ENCODE assay signal across 1 cellular context in genomic region chr12:100141998-100142850, GRCh38.
A peak's percentile ranks its signal among the peaks of the same experiment; 100 is the strongest.
TF ChIP-seq lines count a peak whose summit lies in the region.

No MANE protein-coding gene starts in this region.

TF ChIP-seq in H1, 55 proteins besides CTCF, POLR2A, EP300 and RAD21:
- peak; percentile 91 for TF ChIP-seq ASH2L (IDR thresholded peaks at IDR 0.05; ENCODE audit: low read length)
- TF ChIP-seq TBP (IDR thresholded peaks at IDR 0.05; ENCODE audit: low read depth, low read length) = peak; percentile 81
- TF ChIP-seq, protein P1, sequence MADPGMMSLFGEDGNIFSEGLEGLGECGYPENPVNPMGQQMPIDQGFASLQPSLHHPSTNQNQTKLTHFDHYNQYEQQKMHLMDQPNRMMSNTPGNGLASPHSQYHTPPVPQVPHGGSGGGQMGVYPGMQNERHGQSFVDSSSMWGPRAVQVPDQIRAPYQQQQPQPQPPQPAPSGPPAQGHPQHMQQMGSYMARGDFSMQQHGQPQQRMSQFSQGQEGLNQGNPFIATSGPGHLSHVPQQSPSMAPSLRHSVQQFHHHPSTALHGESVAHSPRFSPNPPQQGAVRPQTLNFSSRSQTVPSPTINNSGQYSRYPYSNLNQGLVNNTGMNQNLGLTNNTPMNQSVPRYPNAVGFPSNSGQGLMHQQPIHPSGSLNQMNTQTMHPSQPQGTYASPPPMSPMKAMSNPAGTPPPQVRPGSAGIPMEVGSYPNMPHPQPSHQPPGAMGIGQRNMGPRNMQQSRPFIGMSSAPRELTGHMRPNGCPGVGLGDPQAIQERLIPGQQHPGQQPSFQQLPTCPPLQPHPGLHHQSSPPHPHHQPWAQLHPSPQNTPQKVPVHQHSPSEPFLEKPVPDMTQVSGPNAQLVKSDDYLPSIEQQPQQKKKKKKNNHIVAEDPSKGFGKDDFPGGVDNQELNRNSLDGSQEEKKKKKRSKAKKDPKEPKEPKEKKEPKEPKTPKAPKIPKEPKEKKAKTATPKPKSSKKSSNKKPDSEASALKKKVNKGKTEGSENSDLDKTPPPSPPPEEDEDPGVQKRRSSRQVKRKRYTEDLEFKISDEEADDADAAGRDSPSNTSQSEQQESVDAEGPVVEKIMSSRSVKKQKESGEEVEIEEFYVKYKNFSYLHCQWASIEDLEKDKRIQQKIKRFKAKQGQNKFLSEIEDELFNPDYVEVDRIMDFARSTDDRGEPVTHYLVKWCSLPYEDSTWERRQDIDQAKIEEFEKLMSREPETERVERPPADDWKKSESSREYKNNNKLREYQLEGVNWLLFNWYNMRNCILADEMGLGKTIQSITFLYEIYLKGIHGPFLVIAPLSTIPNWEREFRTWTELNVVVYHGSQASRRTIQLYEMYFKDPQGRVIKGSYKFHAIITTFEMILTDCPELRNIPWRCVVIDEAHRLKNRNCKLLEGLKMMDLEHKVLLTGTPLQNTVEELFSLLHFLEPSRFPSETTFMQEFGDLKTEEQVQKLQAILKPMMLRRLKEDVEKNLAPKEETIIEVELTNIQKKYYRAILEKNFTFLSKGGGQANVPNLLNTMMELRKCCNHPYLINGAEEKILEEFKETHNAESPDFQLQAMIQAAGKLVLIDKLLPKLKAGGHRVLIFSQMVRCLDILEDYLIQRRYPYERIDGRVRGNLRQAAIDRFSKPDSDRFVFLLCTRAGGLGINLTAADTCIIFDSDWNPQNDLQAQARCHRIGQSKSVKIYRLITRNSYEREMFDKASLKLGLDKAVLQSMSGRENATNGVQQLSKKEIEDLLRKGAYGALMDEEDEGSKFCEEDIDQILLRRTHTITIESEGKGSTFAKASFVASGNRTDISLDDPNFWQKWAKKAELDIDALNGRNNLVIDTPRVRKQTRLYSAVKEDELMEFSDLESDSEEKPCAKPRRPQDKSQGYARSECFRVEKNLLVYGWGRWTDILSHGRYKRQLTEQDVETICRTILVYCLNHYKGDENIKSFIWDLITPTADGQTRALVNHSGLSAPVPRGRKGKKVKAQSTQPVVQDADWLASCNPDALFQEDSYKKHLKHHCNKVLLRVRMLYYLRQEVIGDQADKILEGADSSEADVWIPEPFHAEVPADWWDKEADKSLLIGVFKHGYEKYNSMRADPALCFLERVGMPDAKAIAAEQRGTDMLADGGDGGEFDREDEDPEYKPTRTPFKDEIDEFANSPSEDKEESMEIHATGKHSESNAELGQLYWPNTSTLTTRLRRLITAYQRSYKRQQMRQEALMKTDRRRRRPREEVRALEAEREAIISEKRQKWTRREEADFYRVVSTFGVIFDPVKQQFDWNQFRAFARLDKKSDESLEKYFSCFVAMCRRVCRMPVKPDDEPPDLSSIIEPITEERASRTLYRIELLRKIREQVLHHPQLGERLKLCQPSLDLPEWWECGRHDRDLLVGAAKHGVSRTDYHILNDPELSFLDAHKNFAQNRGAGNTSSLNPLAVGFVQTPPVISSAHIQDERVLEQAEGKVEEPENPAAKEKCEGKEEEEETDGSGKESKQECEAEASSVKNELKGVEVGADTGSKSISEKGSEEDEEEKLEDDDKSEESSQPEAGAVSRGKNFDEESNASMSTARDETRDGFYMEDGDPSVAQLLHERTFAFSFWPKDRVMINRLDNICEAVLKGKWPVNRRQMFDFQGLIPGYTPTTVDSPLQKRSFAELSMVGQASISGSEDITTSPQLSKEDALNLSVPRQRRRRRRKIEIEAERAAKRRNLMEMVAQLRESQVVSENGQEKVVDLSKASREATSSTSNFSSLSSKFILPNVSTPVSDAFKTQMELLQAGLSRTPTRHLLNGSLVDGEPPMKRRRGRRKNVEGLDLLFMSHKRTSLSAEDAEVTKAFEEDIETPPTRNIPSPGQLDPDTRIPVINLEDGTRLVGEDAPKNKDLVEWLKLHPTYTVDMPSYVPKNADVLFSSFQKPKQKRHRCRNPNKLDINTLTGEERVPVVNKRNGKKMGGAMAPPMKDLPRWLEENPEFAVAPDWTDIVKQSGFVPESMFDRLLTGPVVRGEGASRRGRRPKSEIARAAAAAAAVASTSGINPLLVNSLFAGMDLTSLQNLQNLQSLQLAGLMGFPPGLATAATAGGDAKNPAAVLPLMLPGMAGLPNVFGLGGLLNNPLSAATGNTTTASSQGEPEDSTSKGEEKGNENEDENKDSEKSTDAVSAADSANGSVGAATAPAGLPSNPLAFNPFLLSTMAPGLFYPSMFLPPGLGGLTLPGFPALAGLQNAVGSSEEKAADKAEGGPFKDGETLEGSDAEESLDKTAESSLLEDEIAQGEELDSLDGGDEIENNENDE (IDR thresholded peaks at IDR 0.05; ENCODE audit: insufficient replicate concordance, low read length) = no peak
- TF ChIP-seq CHD2 (IDR thresholded peaks at IDR 0.05; ENCODE audit: low read length) = no peak
- TF ChIP-seq TAF7 (optimal IDR thresholded peaks at IDR 0.05; ENCODE audit: borderline replicate concordance, low read depth, low read length) = peak; percentile 88
- peak; percentile 100 for TF ChIP-seq PHF8 (conservative IDR thresholded peaks at IDR 0.05; ENCODE audit: low read depth, low read length)
- peak; percentile 30; the same call in 1 of the 2 replicates for TF ChIP-seq CREB1 (IDR thresholded peaks at IDR 0.05)
- peak; percentile 44; the same call in 1 of the 2 replicates for TF ChIP-seq KDM5A (IDR thresholded peaks at IDR 0.05; ENCODE audit: low read length)
- peak; percentile 93 for TF ChIP-seq RBBP5 (IDR thresholded peaks at IDR 0.05; ENCODE audit: borderline replicate concordance, low read depth, low read length)
- TF ChIP-seq SP4 (IDR thresholded peaks at IDR 0.05; ENCODE audit: low read length) = 0 out of 2 replicates have a peak, but pooled peaks have one; percentile 19
- peak; percentile 86; the same call in 1 of the 2 replicates for TF ChIP-seq POLR2AphosphoS5 (IDR thresholded peaks at IDR 0.05; ENCODE audit: low read depth, low read length)
- TF ChIP-seq HDAC2 (IDR thresholded peaks at IDR 0.05; ENCODE audit: borderline replicate concordance in 1 of 2, low read depth in 2 of 2, low read length in 2 of 2) = peak; percentile 31 to 38; a peak in 1 of 4 replicates
- peak; percentile 95 for TF ChIP-seq YY1 (IDR thresholded peaks at IDR 0.05; ENCODE audit: low read depth, low read length)
- TF ChIP-seq, protein P2, sequence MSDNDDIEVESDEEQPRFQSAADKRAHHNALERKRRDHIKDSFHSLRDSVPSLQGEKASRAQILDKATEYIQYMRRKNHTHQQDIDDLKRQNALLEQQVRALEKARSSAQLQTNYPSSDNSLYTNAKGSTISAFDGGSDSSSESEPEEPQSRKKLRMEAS (IDR thresholded peaks at IDR 0.05) = 0 out of 2 replicates have a peak, but pooled peaks have one; percentile 15
- peak; percentile 93 for TF ChIP-seq TAF1 (IDR thresholded peaks at IDR 0.05; ENCODE audit: low read depth, low read length)
- TF ChIP-seq, protein P3, sequence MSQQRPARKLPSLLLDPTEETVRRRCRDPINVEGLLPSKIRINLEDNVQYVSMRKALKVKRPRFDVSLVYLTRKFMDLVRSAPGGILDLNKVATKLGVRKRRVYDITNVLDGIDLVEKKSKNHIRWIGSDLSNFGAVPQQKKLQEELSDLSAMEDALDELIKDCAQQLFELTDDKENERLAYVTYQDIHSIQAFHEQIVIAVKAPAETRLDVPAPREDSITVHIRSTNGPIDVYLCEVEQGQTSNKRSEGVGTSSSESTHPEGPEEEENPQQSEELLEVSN (IDR thresholded peaks at IDR 0.05) = no peak
- no peak for TF ChIP-seq JUN (IDR thresholded peaks at IDR 0.05; ENCODE audit: low read depth, low read length)
